In the genomic region with DNA sequence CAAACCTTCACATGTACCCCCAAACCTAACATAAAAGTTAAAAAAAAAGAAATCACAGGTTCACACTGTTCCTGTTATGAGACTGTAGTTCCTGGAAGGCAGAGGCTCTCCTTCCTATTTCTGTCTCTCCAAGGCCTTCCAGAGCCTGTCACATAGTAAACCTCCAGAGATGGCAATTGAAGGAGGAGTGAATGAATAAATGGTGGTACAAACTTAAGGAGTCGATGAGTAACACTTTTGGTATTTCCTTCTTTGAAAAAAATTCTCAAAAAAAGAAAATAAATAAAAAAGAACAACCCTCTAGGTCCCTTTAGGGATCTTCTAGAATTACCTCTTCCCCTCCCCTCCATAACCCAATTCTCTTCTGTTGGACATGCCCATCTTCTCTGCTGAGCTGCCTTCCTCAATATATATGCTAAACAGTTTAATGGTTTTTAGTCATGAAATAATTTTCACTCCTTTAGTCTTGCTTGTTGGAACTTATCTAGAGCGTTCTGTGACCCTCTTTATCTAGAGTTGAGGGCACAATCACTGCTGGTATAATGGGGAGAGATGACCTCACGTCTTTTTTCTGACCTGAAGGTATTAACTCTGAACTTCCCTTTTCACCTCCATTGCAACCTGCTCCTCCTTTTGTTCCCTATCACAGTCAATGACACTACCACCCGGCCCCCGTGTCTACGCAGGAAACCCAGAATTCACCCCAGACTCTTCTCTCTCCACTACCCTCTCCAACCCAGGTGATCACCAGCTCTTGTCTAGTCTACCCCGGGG, we compare ENCODE assay signal across 12 cellular contexts. TPM values are rescaled to one million over a fixed set of nuclear protein-coding genes. Genes with fewer than 3 reads are reported as not detected.
DNase-seq lines count a peak whose midpoint lies in the region; ATAC-seq lines count a peak whose summit lies in the region.
"Had no signal": no experiment of that assay in that cellular context is flagged by ENCODE, and none has a peak within 500 bp of the region (broad histone marks: within the 10 kb centered on the region; RNA-seq: fewer than 3 reads in every experiment).

No MANE protein-coding gene starts in this region.

- in situ Hi-C loops in G401 (cut with HindIII; ENCODE audit: low sequenced_read_pairs) = no loop called here

- H3K9me3 ChIP-seq in T-helper 17 cell (ENCODE audit: control insufficient read depth, low read length, poor library complexity, severe bottlenecking) = no peaks in the 10 kb centered on the region

- H3K4me3 Mint-ChIP-seq in activated T-cell treated with anti-CD3 and anti-CD28 coated beads, Interleukin-2, amount 50 U/mL, for 4 hours = peak overlapping the region; percentile 94
- H3K4me3 Mint-ChIP-seq in T-helper 17 cell = peak overlapping the region; percentile 96
- peak overlapping the region; percentile 95 for H3K4me3 Mint-ChIP-seq in stimulated activated effector memory CD8-positive, alpha-beta T cell treated with anti-CD3 and anti-CD28 coated beads, Interleukin-12 subunit alpha, Interleukin-12 subunit beta, amount 100 ng/mL, for 72 hours

- no peaks in the 10 kb centered on the region for H3K27me3 Mint-ChIP-seq in activated T-cell treated with anti-CD3 and anti-CD28 coated beads, Interleukin-2, amount 50 U/mL, for 4 hours (ENCODE audit: low read depth)
- no peaks in the 10 kb centered on the region for H3K27me3 Mint-ChIP-seq in T-helper 17 cell

- no peak for ATAC-seq in activated T-cell treated with anti-CD3 and anti-CD28 coated beads, Interleukin-2, amount 50 U/mL, for 4 hours
- no peak for ATAC-seq in T-helper 17 cell
- no peak for ATAC-seq in stimulated activated effector memory CD8-positive, alpha-beta T cell treated with anti-CD3 and anti-CD28 coated beads, Interleukin-12 subunit alpha, Interleukin-12 subunit beta, amount 100 ng/mL, for 72 hours

- peaks cover 43% of the 10 kb centered on the region for H3K4me1 Mint-ChIP-seq in activated T-cell treated with anti-CD3 and anti-CD28 coated beads, Interleukin-2, amount 50 U/mL, for 4 hours (ENCODE audit: low read depth)
- H3K4me1 Mint-ChIP-seq in T-helper 17 cell = peaks cover 33% of the 10 kb centered on the region
- H3K4me1 Mint-ChIP-seq in stimulated activated effector memory CD8-positive, alpha-beta T cell treated with anti-CD3 and anti-CD28 coated beads, Interleukin-12 subunit alpha, Interleukin-12 subunit beta, amount 100 ng/mL, for 72 hours = peaks cover 47% of the 10 kb centered on the region

- H3K9me3 Mint-ChIP-seq in activated T-cell treated with anti-CD3 and anti-CD28 coated beads, Interleukin-2, amount 50 U/mL, for 4 hours = no peaks in the 10 kb centered on the region
- no peaks in the 10 kb centered on the region for H3K9me3 Mint-ChIP-seq in stimulated activated effector memory CD8-positive, alpha-beta T cell treated with anti-CD3 and anti-CD28 coated beads, Interleukin-12 subunit alpha, Interleukin-12 subunit beta, amount 100 ng/mL, for 72 hours

- H3K27ac Mint-ChIP-seq in T-helper 17 cell = peak overlapping the region; percentile 97
- peak overlapping the region; percentile 97 for H3K27ac Mint-ChIP-seq in stimulated activated effector memory CD8-positive, alpha-beta T cell treated with anti-CD3 and anti-CD28 coated beads, Interleukin-12 subunit alpha, Interleukin-12 subunit beta, amount 100 ng/mL, for 72 hours

- DNase-seq in activated T-cell treated with anti-CD3 and anti-CD28 coated beads, Interleukin-2, amount 50 U/mL, for 4 hours = no peak
- no peak for DNase-seq in activated T-cell treated with anti-CD3 and anti-CD28 coated beads, Interleukin-2, amount 50 U/mL, for 1 hour
- DNase-seq in T-helper 17 cell (no peak), fibroblast of gingiva (ENCODE audit: low read depth) (peak; percentile 53), G401 (ENCODE audit: low spot score) (no peak), NCI-H2107 (lab: John Stamatoyannopoulos, UW) (no peak), DMS153 treated with DMSO at 0.1 percent for 48 hours (lab: John Stamatoyannopoulos, UW; ENCODE audit: unreplicated experiment) (no peak)
- no peak for DNase-seq in stimulated activated effector memory CD8-positive, alpha-beta T cell treated with anti-CD3 and anti-CD28 coated beads, Interleukin-12 subunit alpha, Interleukin-12 subunit beta, amount 100 ng/mL, for 72 hours (ENCODE audit: low spot score in 2 of 2)
- DNase-seq: AML-193, NCI-H446, posterior cingulate gyrus had no signal

- peaks cover 5% of the 10 kb centered on the region for H3K36me3 Mint-ChIP-seq in activated T-cell treated with anti-CD3 and anti-CD28 coated beads, Interleukin-2, amount 50 U/mL, for 4 hours (ENCODE audit: insufficient read depth)
- H3K36me3 Mint-ChIP-seq in T-helper 17 cell (ENCODE audit: low read depth) = no peaks in the 10 kb centered on the region
- H3K36me3 Mint-ChIP-seq in stimulated activated effector memory CD8-positive, alpha-beta T cell treated with anti-CD3 and anti-CD28 coated beads, Interleukin-12 subunit alpha, Interleukin-12 subunit beta, amount 100 ng/mL, for 72 hours = peaks cover 41% of the 10 kb centered on the region

RNA-seq across cellular contexts. Expression of gene TAF15, which starts 1.7 kb away (rescaled TPM):
- 100 to 1,000 TPM; 215 to 249 (median 239) TPM for total RNA-seq in activated T-cell treated with anti-CD3 and anti-CD28 coated beads, Interleukin-2, amount 50 U/mL, for 4 hours
- 100 to 1,000 TPM; 153 to 165 TPM for total RNA-seq in T-helper 17 cell
- 18.2 and 23.9 TPM in 2 replicates for total RNA-seq in G401 (2014; rRNA removed; shearing (Covaris generic))

RNA-seq across cellular contexts. Expression of gene MMP28, which starts 12.1 kb away (rescaled TPM):
- under 1 TPM in 2 of 3 donors, not detected in 1; 0.23 to 0.29 TPM for total RNA-seq in activated T-cell treated with anti-CD3 and anti-CD28 coated beads, Interleukin-2, amount 50 U/mL, for 4 hours
- under 1 TPM in 1 of 2 donors, not detected in 1; 0.44 TPM for total RNA-seq in T-helper 17 cell
- not detected in 2 replicates for total RNA-seq in G401 (2014; rRNA removed; shearing (Covaris generic))

RNA-seq across cellular contexts. Expression of gene C17orf50, which starts 46.9 kb away (rescaled TPM):
- not detected for total RNA-seq in activated T-cell treated with anti-CD3 and anti-CD28 coated beads, Interleukin-2, amount 50 U/mL, for 4 hours
- not detected for total RNA-seq in T-helper 17 cell
- total RNA-seq in G401 (2014; rRNA removed; shearing (Covaris generic)) = not detected in 2 replicates
- total RNA-seq: HT-29 had no signal

RNA-seq across cellular contexts. Expression of gene GAS2L2, which starts 54.5 kb away (rescaled TPM):
- total RNA-seq in activated T-cell treated with anti-CD3 and anti-CD28 coated beads, Interleukin-2, amount 50 U/mL, for 4 hours = under 1 TPM in 1 of 3 donors, not detected in 2; 0.05 TPM
- not detected for total RNA-seq in T-helper 17 cell
- not detected in 2 replicates for total RNA-seq in G401 (2014; rRNA removed; shearing (Covaris generic))
